Comparison of ENCODE assay signal across 9 cellular contexts in genomic region chr5:136036991-136037705, GRCh38. TPM values are rescaled to one million over a fixed set of nuclear protein-coding genes. Genes with fewer than 3 reads are reported as not detected.
DNase-seq lines count a peak whose midpoint lies in the region; ATAC-seq and TF ChIP-seq lines count a peak whose summit lies in the region.
"Had no signal": no experiment of that assay in that cellular context is flagged by ENCODE, and none has a peak within 500 bp of the region (broad histone marks: within the 10 kb centered on the region; RNA-seq: fewer than 3 reads in every experiment).

No MANE protein-coding gene starts in this region.

- H3K9ac ChIP-seq in SU-DHL-6 (ENCODE audit: low read length): peak overlapping the region; percentile 31

- peaks cover 42 to 56% of the 10 kb centered on the region in 2 donors for H3K4me1 ChIP-seq in gastrocnemius medialis
- H3K4me1 ChIP-seq: pancreas had no signal

- intact Hi-C loops in gastrocnemius medialis (cut with DNase I; ENCODE audit: low total_unique reads): loop anchor here (2.0 kb wide), 1 partner anchor 96 kb away; the partner anchor contains the start of gene SMAD5

- H3K36me3 ChIP-seq in SU-DHL-6 (ENCODE audit: low read length) (no peaks in the 10 kb centered on the region), gastrocnemius medialis (no peaks in the 10 kb centered on the region)
- H3K36me3 ChIP-seq: pancreas had no signal

- H3K27ac ChIP-seq in SU-DHL-6 (ENCODE audit: low read depth, low read length): peak overlapping the region; percentile 70
- peak overlapping the region; percentile 88 for H3K27ac ChIP-seq in epithelial cell of prostate
- peak overlapping the region; percentile 61 to 74 (median 66) for H3K27ac ChIP-seq in gastrocnemius medialis
- peak overlapping the region in 1 of 2 donors; percentile 69 for H3K27ac ChIP-seq in coronary artery
- H3K27ac ChIP-seq: pancreas had no signal

- no peaks in the 10 kb centered on the region for H3F3A ChIP-seq in SU-DHL-6 (ENCODE audit: insufficient read depth)

- H3K79me2 ChIP-seq in SU-DHL-6 (ENCODE audit: insufficient read depth, low read length): no peaks in the 10 kb centered on the region

- H4K20me1 ChIP-seq in SU-DHL-6 (ENCODE audit: low read depth, low read length): no peaks in the 10 kb centered on the region

- no peaks in the 10 kb centered on the region for H3K9me2 ChIP-seq in SU-DHL-6 (replicated peaks; ENCODE audit: insufficient read depth, low read length)

- TF ChIP-seq CTCF in LNCaP clone FGC (IDR thresholded peaks at IDR 0.05; ENCODE audit: control insufficient read depth, extremely low read depth, insufficient read depth) (0 out of 2 replicates have a peak, but pooled peaks have one; percentile 3), SU-DHL-6 (IDR thresholded peaks at IDR 0.05; ENCODE audit: insufficient read depth, low read length, poor library complexity, severe bottlenecking) (no peak), gastrocnemius medialis (IDR thresholded peaks at IDR 0.05 in 4 of 5, conservative IDR thresholded peaks at IDR 0.05 in 1 of 5) (no peak), coronary artery (IDR thresholded peaks at IDR 0.05) (no peak)

- in situ Hi-C loops in gastrocnemius medialis (cut with MboI; ENCODE audit: low sequenced_read_pairs in 4 of 4): no loop called here

- peak overlapping the region; percentile 49 for H3K4me2 ChIP-seq in SU-DHL-6 (ENCODE audit: low read depth, low read length, poor library complexity, severe bottlenecking)

- peak; percentile 82 for DNase-seq in DMS79 (lab: John Stamatoyannopoulos, UW)
- no peak for DNase-seq in LNCaP clone FGC (ENCODE audit: low read depth)
- peak; percentile 54 for DNase-seq in epithelial cell of prostate (ENCODE audit: low read depth, low spot score)
- DNase-seq in gastrocnemius medialis: peak; percentile 56 to 78
- DNase-seq in HUDEP-2 (lab: John Stamatoyannopoulos, UW; ENCODE audit: unreplicated experiment in 76 of 76): no peak
- DNase-seq in coronary artery (ENCODE audit: low spot score): no peak
- DNase-seq: pancreas had no signal

- ATAC-seq in GM21360 (IDR thresholded peaks at IDR 0.05; ENCODE audit: unreplicated experiment) (peak; percentile 60), gastrocnemius medialis (peak; percentile 92 to 94)

- no peak overlapping the region for H3K4me3 ChIP-seq in LNCaP clone FGC (ENCODE audit: low read depth, low read length)
- H3K4me3 ChIP-seq in SU-DHL-6 (ENCODE audit: insufficient read depth, low read length, poor library complexity, severe bottlenecking): peak overlapping the region; percentile 15
- no peak overlapping the region for H3K4me3 ChIP-seq in gastrocnemius medialis
- H3K4me3 ChIP-seq in coronary artery: no peak overlapping the region
- H3K4me3 ChIP-seq: pancreas had no signal

- H3K9me3 ChIP-seq in SU-DHL-6 (ENCODE audit: insufficient read depth, low read length) (no peaks in the 10 kb centered on the region), gastrocnemius medialis (no peaks in the 10 kb centered on the region)
- H3K9me3 ChIP-seq: pancreas had no signal

- peak overlapping the region; percentile 67 for H2AFZ ChIP-seq in SU-DHL-6 (ENCODE audit: low read depth, low read length, severe bottlenecking)

- TF ChIP-seq POLR2A in gastrocnemius medialis (IDR thresholded peaks at IDR 0.05): peak; percentile 21 to 48

- H3K27me3 ChIP-seq in SU-DHL-6 (ENCODE audit: low read length) (no peaks in the 10 kb centered on the region), gastrocnemius medialis (no peaks in the 10 kb centered on the region)
- H3K27me3 ChIP-seq: pancreas had no signal

RNA-seq across cellular contexts. Expression of gene TGFBI, which starts 8.4 kb away (rescaled TPM):
- 10 to 100 TPM; 38.4 to 48.0 (median 40.0) TPM for total RNA-seq in gastrocnemius medialis

Comparison
In these comparisons a context has a peak if more than half of its experiments do, and no peak if none do; other contexts are left out.
1. DNase-seq: peak in DMS79 (single experiment), epithelial cell of prostate (single experiment) and gastrocnemius medialis (2 of 2); none in LNCaP clone FGC (single experiment), HUDEP-2 (0 of 76) and coronary artery (single experiment).